ENCODE assay signal across 1 cellular context in the genomic region with DNA sequence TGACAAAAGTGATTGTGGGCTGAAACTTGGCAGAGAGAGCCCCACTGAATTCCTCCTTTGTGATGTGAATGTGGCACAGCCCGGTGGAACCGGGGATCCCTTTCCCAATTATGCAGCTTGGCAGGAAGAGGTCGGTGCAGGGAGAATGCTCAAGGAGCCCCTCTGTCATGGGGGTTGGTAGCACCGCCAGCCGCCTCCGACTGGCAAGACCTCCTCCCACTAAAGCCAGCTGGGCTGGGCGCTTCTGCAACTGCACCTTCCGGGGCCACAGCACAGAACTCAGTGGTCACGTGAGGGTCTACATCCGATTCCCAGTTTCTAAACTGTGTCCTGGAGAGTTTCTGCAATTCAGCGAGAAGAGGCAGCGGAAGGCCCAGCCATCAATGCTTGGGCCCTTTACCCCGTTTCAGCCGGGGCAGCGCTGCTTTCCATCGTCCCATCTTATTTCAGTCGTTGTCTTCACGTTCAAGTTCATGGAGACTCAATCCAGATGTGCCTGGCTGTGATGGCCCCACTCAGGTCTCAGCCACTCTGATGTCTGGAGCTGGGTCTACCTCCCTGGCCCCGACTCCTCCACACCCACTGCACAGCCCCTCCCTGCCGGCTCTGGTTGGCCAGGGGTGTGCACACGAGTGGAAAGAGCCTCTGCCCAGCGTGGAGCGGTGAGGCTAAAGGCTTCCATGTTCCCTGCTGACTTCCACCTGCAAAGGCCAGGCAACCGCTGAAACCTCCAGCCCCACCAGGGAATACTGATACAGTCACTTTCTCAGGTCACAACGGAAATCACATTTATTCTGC.
A peak's percentile ranks its signal among the peaks of the same experiment; 100 is the strongest.
TF ChIP-seq lines count a peak whose summit lies in the region.

No MANE protein-coding gene starts in this region.

TF ChIP-seq in HepG2, 621 proteins besides CTCF, POLR2A, EP300 and RAD21 (continues in another document):
- TF ChIP-seq, protein P1, sequence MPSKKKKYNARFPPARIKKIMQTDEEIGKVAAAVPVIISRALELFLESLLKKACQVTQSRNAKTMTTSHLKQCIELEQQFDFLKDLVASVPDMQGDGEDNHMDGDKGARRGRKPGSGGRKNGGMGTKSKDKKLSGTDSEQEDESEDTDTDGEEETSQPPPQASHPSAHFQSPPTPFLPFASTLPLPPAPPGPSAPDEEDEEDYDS (CRISPR knock-in tag; IDR thresholded peaks at IDR 0.05), result no peak
- TF ChIP-seq NFE2L2 (IDR thresholded peaks at IDR 0.05; ENCODE audit: low read length) (no peak), MEIS2 (CRISPR knock-in tag; IDR thresholded peaks at IDR 0.05) (no peak), HNRNPL (IDR thresholded peaks at IDR 0.05; ENCODE audit: low read depth, low read length) (0 out of 2 replicates have a peak, but pooled peaks have one; percentile 23), NKX3-1 (CRISPR knock-in tag; IDR thresholded peaks at IDR 0.05) (no peak), ERF (CRISPR knock-in tag; IDR thresholded peaks at IDR 0.05) (0 out of 2 replicates have a peak, but pooled peaks have one; percentile 8), KMT2A (CRISPR knock-in tag; IDR thresholded peaks at IDR 0.05) (no peak; the same call in 1 of the 2 replicates), NCOA2 (CRISPR knock-in tag; IDR thresholded peaks at IDR 0.05) (no peak), FOXJ3 (CRISPR knock-in tag; IDR thresholded peaks at IDR 0.05; ENCODE audit: borderline replicate concordance) (0 out of 2 replicates have a peak, but pooled peaks have one; percentile 6), ZBTB42 (CRISPR knock-in tag; IDR thresholded peaks at IDR 0.05) (0 out of 2 replicates have a peak, but pooled peaks have one; percentile 47), HDAC1 (CRISPR knock-in tag; IDR thresholded peaks at IDR 0.05) (0 out of 2 replicates have a peak, but pooled peaks have one; percentile 6), ZNF672 (CRISPR knock-in tag; IDR thresholded peaks at IDR 0.05) (0 out of 2 replicates have a peak, but pooled peaks have one; percentile 27), ELF1 (CRISPR knock-in tag; IDR thresholded peaks at IDR 0.05) (peak; percentile 5; the same call in 1 of the 2 replicates), FOXC1 (CRISPR knock-in tag; IDR thresholded peaks at IDR 0.05; ENCODE audit: borderline replicate concordance) (0 out of 2 replicates have a peak, but pooled peaks have one; percentile 28), ZNF317 (CRISPR knock-in tag; IDR thresholded peaks at IDR 0.05) (peak; percentile 54; the same call in 1 of the 2 replicates), ZNF839 (CRISPR knock-in tag; IDR thresholded peaks at IDR 0.05; ENCODE audit: borderline replicate concordance) (no peak), HIVEP1 (CRISPR knock-in tag; IDR thresholded peaks at IDR 0.05) (0 out of 2 replicates have a peak, but pooled peaks have one; percentile 38), NRL (CRISPR knock-in tag; IDR thresholded peaks at IDR 0.05; ENCODE audit: borderline replicate concordance) (0 out of 2 replicates have a peak, but pooled peaks have one; percentile 58), BHLHE40 (IDR thresholded peaks at IDR 0.05; ENCODE audit: low read length) (no peak), SOX6 (IDR thresholded peaks at IDR 0.05) (no peak), SOX6 (CRISPR knock-in tag; IDR thresholded peaks at IDR 0.05) (0 out of 2 replicates have a peak, but pooled peaks have one; percentile 19), SALL2 (CRISPR knock-in tag; IDR thresholded peaks at IDR 0.05) (no peak), BRD4 (CRISPR knock-in tag; IDR thresholded peaks at IDR 0.05) (0 out of 2 replicates have a peak, but pooled peaks have one; percentile 45), ZNF235 (CRISPR knock-in tag; IDR thresholded peaks at IDR 0.05; ENCODE audit: borderline replicate concordance) (no peak), ZNF546 (CRISPR knock-in tag; conservative IDR thresholded peaks at IDR 0.05) (no peak), HMGA1 (CRISPR knock-in tag; conservative IDR thresholded peaks at IDR 0.05) (no peak)
- TF ChIP-seq, protein P2, sequence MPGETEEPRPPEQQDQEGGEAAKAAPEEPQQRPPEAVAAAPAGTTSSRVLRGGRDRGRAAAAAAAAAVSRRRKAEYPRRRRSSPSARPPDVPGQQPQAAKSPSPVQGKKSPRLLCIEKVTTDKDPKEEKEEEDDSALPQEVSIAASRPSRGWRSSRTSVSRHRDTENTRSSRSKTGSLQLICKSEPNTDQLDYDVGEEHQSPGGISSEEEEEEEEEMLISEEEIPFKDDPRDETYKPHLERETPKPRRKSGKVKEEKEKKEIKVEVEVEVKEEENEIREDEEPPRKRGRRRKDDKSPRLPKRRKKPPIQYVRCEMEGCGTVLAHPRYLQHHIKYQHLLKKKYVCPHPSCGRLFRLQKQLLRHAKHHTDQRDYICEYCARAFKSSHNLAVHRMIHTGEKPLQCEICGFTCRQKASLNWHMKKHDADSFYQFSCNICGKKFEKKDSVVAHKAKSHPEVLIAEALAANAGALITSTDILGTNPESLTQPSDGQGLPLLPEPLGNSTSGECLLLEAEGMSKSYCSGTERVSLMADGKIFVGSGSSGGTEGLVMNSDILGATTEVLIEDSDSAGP (CRISPR knock-in tag; IDR thresholded peaks at IDR 0.05; ENCODE audit: borderline replicate concordance), result peak; percentile 56; the same call in 1 of the 2 replicates
- TF ChIP-seq, protein P3, sequence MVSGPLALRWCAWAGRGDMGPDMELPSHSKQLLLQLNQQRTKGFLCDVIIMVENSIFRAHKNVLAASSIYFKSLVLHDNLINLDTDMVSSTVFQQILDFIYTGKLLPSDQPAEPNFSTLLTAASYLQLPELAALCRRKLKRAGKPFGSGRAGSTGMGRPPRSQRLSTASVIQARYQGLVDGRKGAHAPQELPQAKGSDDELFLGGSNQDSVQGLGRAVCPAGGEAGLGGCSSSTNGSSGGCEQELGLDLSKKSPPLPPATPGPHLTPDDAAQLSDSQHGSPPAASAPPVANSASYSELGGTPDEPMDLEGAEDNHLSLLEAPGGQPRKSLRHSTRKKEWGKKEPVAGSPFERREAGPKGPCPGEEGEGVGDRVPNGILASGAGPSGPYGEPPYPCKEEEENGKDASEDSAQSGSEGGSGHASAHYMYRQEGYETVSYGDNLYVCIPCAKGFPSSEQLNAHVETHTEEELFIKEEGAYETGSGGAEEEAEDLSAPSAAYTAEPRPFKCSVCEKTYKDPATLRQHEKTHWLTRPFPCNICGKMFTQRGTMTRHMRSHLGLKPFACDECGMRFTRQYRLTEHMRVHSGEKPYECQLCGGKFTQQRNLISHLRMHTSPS (CRISPR knock-in tag; IDR thresholded peaks at IDR 0.05; ENCODE audit: low read depth), result 0 out of 2 replicates have a peak, but pooled peaks have one; percentile 7
- TF ChIP-seq, protein P4, sequence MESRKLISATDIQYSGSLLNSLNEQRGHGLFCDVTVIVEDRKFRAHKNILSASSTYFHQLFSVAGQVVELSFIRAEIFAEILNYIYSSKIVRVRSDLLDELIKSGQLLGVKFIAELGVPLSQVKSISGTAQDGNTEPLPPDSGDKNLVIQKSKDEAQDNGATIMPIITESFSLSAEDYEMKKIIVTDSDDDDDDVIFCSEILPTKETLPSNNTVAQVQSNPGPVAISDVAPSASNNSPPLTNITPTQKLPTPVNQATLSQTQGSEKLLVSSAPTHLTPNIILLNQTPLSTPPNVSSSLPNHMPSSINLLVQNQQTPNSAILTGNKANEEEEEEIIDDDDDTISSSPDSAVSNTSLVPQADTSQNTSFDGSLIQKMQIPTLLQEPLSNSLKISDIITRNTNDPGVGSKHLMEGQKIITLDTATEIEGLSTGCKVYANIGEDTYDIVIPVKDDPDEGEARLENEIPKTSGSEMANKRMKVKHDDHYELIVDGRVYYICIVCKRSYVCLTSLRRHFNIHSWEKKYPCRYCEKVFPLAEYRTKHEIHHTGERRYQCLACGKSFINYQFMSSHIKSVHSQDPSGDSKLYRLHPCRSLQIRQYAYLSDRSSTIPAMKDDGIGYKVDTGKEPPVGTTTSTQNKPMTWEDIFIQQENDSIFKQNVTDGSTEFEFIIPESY (CRISPR knock-in tag; IDR thresholded peaks at IDR 0.05), result peak; percentile 39; the same call in 1 of the 2 replicates
- TF ChIP-seq, protein P5, sequence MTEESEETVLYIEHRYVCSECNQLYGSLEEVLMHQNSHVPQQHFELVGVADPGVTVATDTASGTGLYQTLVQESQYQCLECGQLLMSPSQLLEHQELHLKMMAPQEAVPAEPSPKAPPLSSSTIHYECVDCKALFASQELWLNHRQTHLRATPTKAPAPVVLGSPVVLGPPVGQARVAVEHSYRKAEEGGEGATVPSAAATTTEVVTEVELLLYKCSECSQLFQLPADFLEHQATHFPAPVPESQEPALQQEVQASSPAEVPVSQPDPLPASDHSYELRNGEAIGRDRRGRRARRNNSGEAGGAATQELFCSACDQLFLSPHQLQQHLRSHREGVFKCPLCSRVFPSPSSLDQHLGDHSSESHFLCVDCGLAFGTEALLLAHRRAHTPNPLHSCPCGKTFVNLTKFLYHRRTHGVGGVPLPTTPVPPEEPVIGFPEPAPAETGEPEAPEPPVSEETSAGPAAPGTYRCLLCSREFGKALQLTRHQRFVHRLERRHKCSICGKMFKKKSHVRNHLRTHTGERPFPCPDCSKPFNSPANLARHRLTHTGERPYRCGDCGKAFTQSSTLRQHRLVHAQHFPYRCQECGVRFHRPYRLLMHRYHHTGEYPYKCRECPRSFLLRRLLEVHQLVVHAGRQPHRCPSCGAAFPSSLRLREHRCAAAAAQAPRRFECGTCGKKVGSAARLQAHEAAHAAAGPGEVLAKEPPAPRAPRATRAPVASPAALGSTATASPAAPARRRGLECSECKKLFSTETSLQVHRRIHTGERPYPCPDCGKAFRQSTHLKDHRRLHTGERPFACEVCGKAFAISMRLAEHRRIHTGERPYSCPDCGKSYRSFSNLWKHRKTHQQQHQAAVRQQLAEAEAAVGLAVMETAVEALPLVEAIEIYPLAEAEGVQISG (CRISPR knock-in tag; IDR thresholded peaks at IDR 0.05), result 0 out of 2 replicates have a peak, but pooled peaks have one; percentile 0
- TF ChIP-seq, protein P6, sequence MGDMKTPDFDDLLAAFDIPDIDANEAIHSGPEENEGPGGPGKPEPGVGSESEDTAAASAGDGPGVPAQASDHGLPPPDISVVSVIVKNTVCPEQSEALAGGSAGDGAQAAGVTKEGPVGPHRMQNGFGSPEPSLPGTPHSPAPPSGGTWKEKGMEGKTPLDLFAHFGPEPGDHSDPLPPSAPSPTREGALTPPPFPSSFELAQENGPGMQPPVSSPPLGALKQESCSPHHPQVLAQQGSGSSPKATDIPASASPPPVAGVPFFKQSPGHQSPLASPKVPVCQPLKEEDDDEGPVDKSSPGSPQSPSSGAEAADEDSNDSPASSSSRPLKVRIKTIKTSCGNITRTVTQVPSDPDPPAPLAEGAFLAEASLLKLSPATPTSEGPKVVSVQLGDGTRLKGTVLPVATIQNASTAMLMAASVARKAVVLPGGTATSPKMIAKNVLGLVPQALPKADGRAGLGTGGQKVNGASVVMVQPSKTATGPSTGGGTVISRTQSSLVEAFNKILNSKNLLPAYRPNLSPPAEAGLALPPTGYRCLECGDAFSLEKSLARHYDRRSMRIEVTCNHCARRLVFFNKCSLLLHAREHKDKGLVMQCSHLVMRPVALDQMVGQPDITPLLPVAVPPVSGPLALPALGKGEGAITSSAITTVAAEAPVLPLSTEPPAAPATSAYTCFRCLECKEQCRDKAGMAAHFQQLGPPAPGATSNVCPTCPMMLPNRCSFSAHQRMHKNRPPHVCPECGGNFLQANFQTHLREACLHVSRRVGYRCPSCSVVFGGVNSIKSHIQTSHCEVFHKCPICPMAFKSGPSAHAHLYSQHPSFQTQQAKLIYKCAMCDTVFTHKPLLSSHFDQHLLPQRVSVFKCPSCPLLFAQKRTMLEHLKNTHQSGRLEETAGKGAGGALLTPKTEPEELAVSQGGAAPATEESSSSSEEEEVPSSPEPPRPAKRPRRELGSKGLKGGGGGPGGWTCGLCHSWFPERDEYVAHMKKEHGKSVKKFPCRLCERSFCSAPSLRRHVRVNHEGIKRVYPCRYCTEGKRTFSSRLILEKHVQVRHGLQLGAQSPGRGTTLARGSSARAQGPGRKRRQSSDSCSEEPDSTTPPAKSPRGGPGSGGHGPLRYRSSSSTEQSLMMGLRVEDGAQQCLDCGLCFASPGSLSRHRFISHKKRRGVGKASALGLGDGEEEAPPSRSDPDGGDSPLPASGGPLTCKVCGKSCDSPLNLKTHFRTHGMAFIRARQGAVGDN (CRISPR knock-in tag; IDR thresholded peaks at IDR 0.05), result peak; percentile 51
- TF ChIP-seq, protein P7, sequence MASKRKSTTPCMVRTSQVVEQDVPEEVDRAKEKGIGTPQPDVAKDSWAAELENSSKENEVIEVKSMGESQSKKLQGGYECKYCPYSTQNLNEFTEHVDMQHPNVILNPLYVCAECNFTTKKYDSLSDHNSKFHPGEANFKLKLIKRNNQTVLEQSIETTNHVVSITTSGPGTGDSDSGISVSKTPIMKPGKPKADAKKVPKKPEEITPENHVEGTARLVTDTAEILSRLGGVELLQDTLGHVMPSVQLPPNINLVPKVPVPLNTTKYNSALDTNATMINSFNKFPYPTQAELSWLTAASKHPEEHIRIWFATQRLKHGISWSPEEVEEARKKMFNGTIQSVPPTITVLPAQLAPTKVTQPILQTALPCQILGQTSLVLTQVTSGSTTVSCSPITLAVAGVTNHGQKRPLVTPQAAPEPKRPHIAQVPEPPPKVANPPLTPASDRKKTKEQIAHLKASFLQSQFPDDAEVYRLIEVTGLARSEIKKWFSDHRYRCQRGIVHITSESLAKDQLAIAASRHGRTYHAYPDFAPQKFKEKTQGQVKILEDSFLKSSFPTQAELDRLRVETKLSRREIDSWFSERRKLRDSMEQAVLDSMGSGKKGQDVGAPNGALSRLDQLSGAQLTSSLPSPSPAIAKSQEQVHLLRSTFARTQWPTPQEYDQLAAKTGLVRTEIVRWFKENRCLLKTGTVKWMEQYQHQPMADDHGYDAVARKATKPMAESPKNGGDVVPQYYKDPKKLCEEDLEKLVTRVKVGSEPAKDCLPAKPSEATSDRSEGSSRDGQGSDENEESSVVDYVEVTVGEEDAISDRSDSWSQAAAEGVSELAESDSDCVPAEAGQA (IDR thresholded peaks at IDR 0.05; ENCODE audit: low read depth), result no peak
- TF ChIP-seq, protein P7 (CRISPR knock-in tag; IDR thresholded peaks at IDR 0.05; ENCODE audit: borderline replicate concordance), result no peak
- TF ChIP-seq, protein P8, sequence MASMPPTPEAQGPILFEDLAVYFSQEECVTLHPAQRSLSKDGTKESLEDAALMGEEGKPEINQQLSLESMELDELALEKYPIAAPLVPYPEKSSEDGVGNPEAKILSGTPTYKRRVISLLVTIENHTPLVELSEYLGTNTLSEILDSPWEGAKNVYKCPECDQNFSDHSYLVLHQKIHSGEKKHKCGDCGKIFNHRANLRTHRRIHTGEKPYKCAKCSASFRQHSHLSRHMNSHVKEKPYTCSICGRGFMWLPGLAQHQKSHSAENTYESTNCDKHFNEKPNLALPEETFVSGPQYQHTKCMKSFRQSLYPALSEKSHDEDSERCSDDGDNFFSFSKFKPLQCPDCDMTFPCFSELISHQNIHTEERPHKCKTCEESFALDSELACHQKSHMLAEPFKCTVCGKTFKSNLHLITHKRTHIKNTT (CRISPR knock-in tag; IDR thresholded peaks at IDR 0.05), result 0 out of 2 replicates have a peak, but pooled peaks have one; percentile 30
